8 cellular contexts compared by ENCODE assay signal in the genomic region with DNA sequence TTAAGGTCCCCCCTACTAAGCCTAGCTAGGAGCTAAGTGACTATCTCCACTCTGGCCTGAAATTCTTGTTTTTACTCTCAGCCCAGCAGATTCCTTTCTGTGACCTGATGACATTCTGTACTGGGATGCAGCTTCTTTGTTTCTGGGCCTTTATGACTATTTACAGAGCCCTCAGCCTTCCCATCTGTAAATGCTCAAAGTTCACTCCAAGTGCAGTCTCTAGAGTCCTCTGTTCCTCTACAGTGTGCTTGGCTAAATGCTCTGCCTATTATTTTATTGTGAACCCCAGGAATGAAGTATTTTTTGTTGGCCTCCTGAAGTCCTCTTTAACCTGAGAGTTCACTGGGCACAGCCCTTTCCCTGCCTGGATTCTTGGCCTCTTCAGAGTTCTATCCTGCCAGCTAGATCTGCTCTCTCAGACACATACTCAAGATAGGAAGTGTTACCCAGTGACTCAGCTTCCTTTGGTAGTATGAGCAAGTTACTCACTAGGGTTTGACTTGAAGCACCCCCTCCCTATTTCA.
A peak's percentile ranks its signal among the peaks of the same experiment; 100 is the strongest.
DNase-seq lines count a peak whose midpoint lies in the region; ATAC-seq and TF ChIP-seq lines count a peak whose summit lies in the region.

No MANE protein-coding gene starts in this region.

- CTCF ChIA-PET in OCI-LY7 (lab: Charles Lee; ENCODE audit: unreplicated experiment): no interaction called here

- H3K9me3 ChIP-seq in OCI-LY7 (ENCODE audit: low read length): no peaks in the 10 kb centered on the region

- H3K79me2 ChIP-seq in OCI-LY7 (ENCODE audit: insufficient read depth, low read depth, low read length): no peaks in the 10 kb centered on the region

- no peak overlapping the region for H3K4me3 Mint-ChIP-seq in activated naive CD8-positive, alpha-beta T cell treated with anti-CD3 and anti-CD28 coated beads, Interleukin-2, amount 10 ng/mL, durations not matched to agents 7 days and 5 days
- no peak overlapping the region for H3K4me3 Mint-ChIP-seq in activated naive CD8-positive, alpha-beta T cell treated with anti-CD3 and anti-CD28 coated beads for 36 hours

- no peak overlapping the region for H3K27ac ChIP-seq in OCI-LY7 (ENCODE audit: low read depth, low read length, poor library complexity, severe bottlenecking)

- no peaks in the 10 kb centered on the region for H3K36me3 Mint-ChIP-seq in activated naive CD8-positive, alpha-beta T cell treated with anti-CD3 and anti-CD28 coated beads, Interleukin-2, amount 10 ng/mL, durations not matched to agents 7 days and 5 days
- no peaks in the 10 kb centered on the region for H3K36me3 Mint-ChIP-seq in activated naive CD8-positive, alpha-beta T cell treated with anti-CD3 and anti-CD28 coated beads for 36 hours

- H3K4me2 ChIP-seq in OCI-LY7 (ENCODE audit: low read length): no peak overlapping the region

- no peak overlapping the region for H3K4me3 ChIP-seq in OCI-LY7 (ENCODE audit: low read depth, low read length, poor library complexity, severe bottlenecking)

- H2AFZ ChIP-seq in OCI-LY7 (ENCODE audit: low read length): no peak overlapping the region

- H3K4me1 ChIP-seq in OCI-LY7 (ENCODE audit: insufficient read depth, low read length, poor library complexity, severe bottlenecking): no peaks in the 10 kb centered on the region

- no peak for DNase-seq in activated naive CD8-positive, alpha-beta T cell treated with anti-CD3 and anti-CD28 coated beads, Interleukin-2, amount 10 ng/mL, durations not matched to agents 7 days and 5 days
- DNase-seq in activated naive CD8-positive, alpha-beta T cell treated with anti-CD3 and anti-CD28 coated beads for 36 hours: no peak
- DNase-seq in fibroblast of the conjunctiva (ENCODE audit: low read depth): peak; percentile 52
- peak; percentile 58 for DNase-seq in smooth muscle cell of the brain vasculature (ENCODE audit: low read depth, low spot score)
- no peak for DNase-seq in OCI-LY7 (ENCODE audit: low spot score)
- DNase-seq in NK-92 (lab: John Stamatoyannopoulos, UW; ENCODE audit: unreplicated experiment): no peak
- DNase-seq in D341Med (ENCODE audit: low spot score): no peak

- H3K4me1 Mint-ChIP-seq in activated naive CD8-positive, alpha-beta T cell treated with anti-CD3 and anti-CD28 coated beads, Interleukin-2, amount 10 ng/mL, durations not matched to agents 7 days and 5 days: peaks cover 10% of the 10 kb centered on the region
- H3K4me1 Mint-ChIP-seq in activated naive CD8-positive, alpha-beta T cell treated with anti-CD3 and anti-CD28 coated beads for 36 hours: peaks cover 10% of the 10 kb centered on the region

- H3K27me3 Mint-ChIP-seq in activated naive CD8-positive, alpha-beta T cell treated with anti-CD3 and anti-CD28 coated beads, Interleukin-2, amount 10 ng/mL, durations not matched to agents 7 days and 5 days: peaks cover 5% of the 10 kb centered on the region
- no peaks in the 10 kb centered on the region for H3K27me3 Mint-ChIP-seq in activated naive CD8-positive, alpha-beta T cell treated with anti-CD3 and anti-CD28 coated beads for 36 hours

- H4K20me1 ChIP-seq in OCI-LY7 (ENCODE audit: insufficient read depth, low read length): no peaks in the 10 kb centered on the region

- intact Hi-C loops in OCI-LY7 (cut with micrococcal nuclease; ENCODE audit: unreplicated experiment): no loop called here

- POLR2A ChIA-PET in activated naive CD8-positive, alpha-beta T cell treated with anti-CD3 and anti-CD28 coated beads, Interleukin-2, amount 10 ng/mL, durations not matched to agents 7 days and 5 days (lab: Charles Lee): no interaction called here
- POLR2A ChIA-PET in OCI-LY7 (lab: Charles Lee): no interaction called here

- ATAC-seq in activated naive CD8-positive, alpha-beta T cell treated with anti-CD3 and anti-CD28 coated beads, Interleukin-2, amount 10 ng/mL, durations not matched to agents 7 days and 5 days (ENCODE audit: low read depth): peak; percentile 73
- peak; percentile 66 for ATAC-seq in HG03575 (IDR thresholded peaks at IDR 0.05; ENCODE audit: extremely low read depth, insufficient number of reproducible peaks, low FRiP score, unreplicated experiment)

- H3K9me3 Mint-ChIP-seq in activated naive CD8-positive, alpha-beta T cell treated with anti-CD3 and anti-CD28 coated beads, Interleukin-2, amount 10 ng/mL, durations not matched to agents 7 days and 5 days: peaks cover 3% of the 10 kb centered on the region
- H3K9me3 Mint-ChIP-seq in activated naive CD8-positive, alpha-beta T cell treated with anti-CD3 and anti-CD28 coated beads for 36 hours: no peaks in the 10 kb centered on the region

- no peaks in the 10 kb centered on the region for H3K9me2 ChIP-seq in OCI-LY7 (ENCODE audit: insufficient read depth, low read length)

- BruUV-seq in OCI-LY7 (replicated peaks; lab: Mats Ljungman, UMichigan): no TSS peak

- H3K36me3 ChIP-seq in OCI-LY7 (ENCODE audit: insufficient read depth, low read length): no peaks in the 10 kb centered on the region

- no peak for TF ChIP-seq CTCF in OCI-LY7 (conservative IDR thresholded peaks at IDR 0.05; ENCODE audit: low read length)

- H3K27ac Mint-ChIP-seq in activated naive CD8-positive, alpha-beta T cell treated with anti-CD3 and anti-CD28 coated beads, Interleukin-2, amount 10 ng/mL, durations not matched to agents 7 days and 5 days: peak overlapping the region; percentile 22
- no peak overlapping the region for H3K27ac Mint-ChIP-seq in activated naive CD8-positive, alpha-beta T cell treated with anti-CD3 and anti-CD28 coated beads for 36 hours

Comparison
In these comparisons a context has a peak if more than half of its experiments do, and no peak if none do; other contexts are left out.
1. DNase-seq: peak in fibroblast of the conjunctiva (single experiment) and smooth muscle cell of the brain vasculature (single experiment); none in activated naive CD8-positive, alpha-beta T cell treated with anti-CD3 and anti-CD28 coated beads, Interleukin-2, amount 10 ng/mL, durations not matched to agents 7 days and 5 days (single experiment), activated naive CD8-positive, alpha-beta T cell treated with anti-CD3 and anti-CD28 coated beads for 36 hours (single experiment), OCI-LY7 (single experiment), NK-92 (single experiment) and D341Med (single experiment).